ENCODE assay signal across 10 cellular contexts in genomic region chr11:68950268-68950667, GRCh38. TPM values are rescaled to one million over a fixed set of nuclear protein-coding genes. Genes with fewer than 3 reads are reported as not detected.
DNase-seq lines count a peak whose midpoint lies in the region; ATAC-seq and TF ChIP-seq lines count a peak whose summit lies in the region.
"Had no signal": no experiment of that assay in that cellular context is flagged by ENCODE, and none has a peak within 500 bp of the region (broad histone marks: within the 10 kb centered on the region; RNA-seq: fewer than 3 reads in every experiment).

No MANE protein-coding gene starts in this region.

- TF ChIP-seq CTCF in KMS-11 (conservative IDR thresholded peaks at IDR 0.05; ENCODE audit: low read depth, low read length) = peak; percentile 36
- TF ChIP-seq CTCF in brain microvascular endothelial cell (IDR thresholded peaks at IDR 0.05; ENCODE audit: low read depth, low read length, missing control alignments) = peak; percentile 75
- TF ChIP-seq CTCF in neural crest cell (conservative IDR thresholded peaks at IDR 0.05) = peak; percentile 53
- TF ChIP-seq CTCF in left lung (IDR thresholded peaks at IDR 0.05) = no peak

- H3K4me3 Mint-ChIP-seq in neural crest cell = peak overlapping the region; percentile 65

- H3K9me3 Mint-ChIP-seq in neural crest cell = no peaks in the 10 kb centered on the region
- H3K9me3 Mint-ChIP-seq: activated naive CD4-positive, alpha-beta T cell treated with anti-CD3 and anti-CD28 coated beads, Interleukin-2, amount 50 U/mL, for 72 hours had no signal

- no peaks in the 10 kb centered on the region for H3K36me3 Mint-ChIP-seq in neural crest cell (ENCODE audit: low read depth)
- H3K36me3 Mint-ChIP-seq: activated naive CD4-positive, alpha-beta T cell treated with anti-CD3 and anti-CD28 coated beads, Interleukin-2, amount 50 U/mL, for 72 hours had no signal

- H3K27me3 ChIP-seq in KMS-11 (ENCODE audit: insufficient read depth, low read depth) = no peaks in the 10 kb centered on the region
- H3K27me3 ChIP-seq in brain microvascular endothelial cell (replicated peaks) = no peaks in the 10 kb centered on the region
- H3K27me3 ChIP-seq in left lung = peaks cover 0 to 5% of the 10 kb centered on the region in 2 donors

- H3K79me2 ChIP-seq in KMS-11 (ENCODE audit: insufficient read depth, low read depth) = no peaks in the 10 kb centered on the region

- intact Hi-C loops in left lung (cut with DNase I) = no loop called here

- H4K20me1 ChIP-seq in KMS-11 (ENCODE audit: insufficient read depth) = no peaks in the 10 kb centered on the region

- no peak overlapping the region for H2AFZ ChIP-seq in KMS-11 (ENCODE audit: low read depth)

- in situ Hi-C loops in brain microvascular endothelial cell (cut with HindIII; ENCODE audit: low pct_ligation_motif_present, low sequenced_read_pairs) = no loop called here

- H3K27ac Mint-ChIP-seq in neural crest cell (ENCODE audit: unreplicated experiment) = no peak overlapping the region
- H3K27ac Mint-ChIP-seq: activated naive CD4-positive, alpha-beta T cell treated with anti-CD3 and anti-CD28 coated beads, Interleukin-2, amount 50 U/mL, for 72 hours had no signal

- peaks cover 3% of the 10 kb centered on the region for H3K27me3 Mint-ChIP-seq in neural crest cell (ENCODE audit: low read depth)

- H3K9me3 ChIP-seq in left lung = no peaks in the 10 kb centered on the region
- H3K9me3 ChIP-seq: mucosa of descending colon had no signal

- H3K9ac ChIP-seq in KMS-11 = no peak overlapping the region

- H3K36me3 ChIP-seq in KMS-11 (ENCODE audit: insufficient read depth) = no peaks in the 10 kb centered on the region
- H3K36me3 ChIP-seq in brain microvascular endothelial cell (replicated peaks) = no peaks in the 10 kb centered on the region
- no peaks in the 10 kb centered on the region for H3K36me3 ChIP-seq in left lung

- H3K4me1 Mint-ChIP-seq in neural crest cell = peaks cover 28% of the 10 kb centered on the region

- no peak overlapping the region for H3K4me2 ChIP-seq in KMS-11

- H3K27ac ChIP-seq in KMS-11 = no peak overlapping the region
- no peak overlapping the region for H3K27ac ChIP-seq in brain microvascular endothelial cell
- no peak overlapping the region for H3K27ac ChIP-seq in left lung

- DNase-seq in DMS53 (lab: John Stamatoyannopoulos, UW) (peak; percentile 40), DMS53 treated with DMSO at 0.1 percent for 48 hours (lab: John Stamatoyannopoulos, UW; ENCODE audit: unreplicated experiment) (no peak), brain microvascular endothelial cell (no peak), neural crest cell (ENCODE audit: low read depth, low spot score) (peak; percentile 16), NCI-H345 (lab: John Stamatoyannopoulos, UW) (no peak), left lung (no peak), Ammon's horn (ENCODE audit: low spot score) (no peak)
- DNase-seq: mucosa of descending colon had no signal

- no peaks in the 10 kb centered on the region for H3K4me1 ChIP-seq in KMS-11 (ENCODE audit: low read depth, poor library complexity, severe bottlenecking)
- H3K4me1 ChIP-seq in left lung = peaks cover 0 to 5% of the 10 kb centered on the region in 2 donors

- ATAC-seq in left lung = no peak
- ATAC-seq: activated naive CD4-positive, alpha-beta T cell treated with anti-CD3 and anti-CD28 coated beads, Interleukin-2, amount 50 U/mL, for 72 hours; mucosa of descending colon had no signal

- no peak overlapping the region for H3K4me3 ChIP-seq in KMS-11 (IDR thresholded peaks at IDR 0.05; ENCODE audit: insufficient read depth, low read depth, low read length)
- no peak overlapping the region for H3K4me3 ChIP-seq in brain microvascular endothelial cell (ENCODE audit: low read depth, low read length)
- no peak overlapping the region for H3K4me3 ChIP-seq in left lung
- H3K4me3 ChIP-seq: mucosa of descending colon had no signal

RNA-seq across cellular contexts. Expression of gene MRGPRD, which starts 30.5 kb away (rescaled TPM):
- total RNA-seq in neural crest cell (not detected in 2 replicates), left lung (not detected)
- total RNA-seq: activated naive CD4-positive, alpha-beta T cell treated with anti-CD3 and anti-CD28 coated beads, Interleukin-2, amount 50 U/mL, for 72 hours had no signal

RNA-seq across cellular contexts. Expression of gene IGHMBP2, which starts 46.6 kb away (rescaled TPM):
- total RNA-seq in neural crest cell (28.1 and 30.1 TPM in 2 replicates), left lung (10 to 100 TPM; 19.4 to 30.4 TPM)

RNA-seq across cellular contexts. Expression of gene MRPL21, which starts 46.6 kb away (rescaled TPM):
- 64.4 and 69.0 TPM in 2 replicates for total RNA-seq in neural crest cell
- total RNA-seq in left lung = 10 to 100 TPM; 32.4 to 38.9 TPM

Comparison
In these comparisons a context has a peak if more than half of its experiments do, and no peak if none do; other contexts are left out.
1. DNase-seq: peak in DMS53 (single experiment) and neural crest cell (single experiment); none in DMS53 treated with DMSO at 0.1 percent for 48 hours (single experiment), brain microvascular endothelial cell (single experiment), NCI-H345 (single experiment), left lung (0 of 2) and Ammon's horn (single experiment).
2. CTCF ChIP-seq: peak in KMS-11 (single experiment), brain microvascular endothelial cell (single experiment) and neural crest cell (single experiment); none in left lung (0 of 2).